ENCODE assay signal across 8 cellular contexts in genomic region chr11:13680501-13681264, GRCh38. TPM values are rescaled to one million over a fixed set of nuclear protein-coding genes. Genes with fewer than 3 reads are reported as not detected.
A peak's percentile ranks its signal among the peaks of the same experiment; 100 is the strongest.
DNase-seq lines count a peak whose midpoint lies in the region; ATAC-seq and TF ChIP-seq lines count a peak whose summit lies in the region.

No MANE protein-coding gene starts in this region.

- H3K27me3 ChIP-seq in right atrium auricular region, result no peaks in the 10 kb centered on the region

- H3K9me3 ChIP-seq in right atrium auricular region, result no peaks in the 10 kb centered on the region

- intact Hi-C loops in Right ventricle myocardium superior (cut with DNase I) (no loop called here), posterior vena cava (cut with DNase I) (no loop called here)

- H3K36me3 ChIP-seq in right atrium auricular region, result no peaks in the 10 kb centered on the region

- H3K4me1 Mint-ChIP-seq in activated naive CD4-positive, alpha-beta T cell treated with anti-CD3 and anti-CD28 coated beads, Interleukin-2, amount 10 ng/mL, durations not matched to agents 7 days and 5 days, result peaks cover 6% of the 10 kb centered on the region

- ATAC-seq in Right ventricle myocardium superior (ENCODE audit: poor library complexity), result peak; percentile 64
- ATAC-seq in HG03097 (IDR thresholded peaks at IDR 0.05; ENCODE audit: low FRiP score, unreplicated experiment), result peak; percentile 63

- H3K4me3 Mint-ChIP-seq in activated naive CD4-positive, alpha-beta T cell treated with anti-CD3 and anti-CD28 coated beads, Interleukin-2, amount 10 ng/mL, durations not matched to agents 7 days and 5 days, result no peak overlapping the region

- CTCF ChIA-PET in activated naive CD4-positive, alpha-beta T cell treated with anti-CD3 and anti-CD28 coated beads, Interleukin-2, amount 10 ng/mL, durations not matched to agents 7 days and 5 days (lab: Charles Lee), result interaction anchor here (0.8 kb wide), 1 partner anchor 13 kb away, joined by 3 read pairs; no protein-coding TSS in a partner anchor

- DNase-seq in Right ventricle myocardium superior (no peak), right atrium auricular region (ENCODE audit: low spot score) (no peak), substantia nigra (lab: John Stamatoyannopoulos, UW) (peak in 5 of 49 donors; percentile 3 to 22 (median 6)), posterior vena cava (ENCODE audit: low spot score) (no peak), NCI-H524 (lab: John Stamatoyannopoulos, UW) (no peak)
- no peak for DNase-seq in activated naive CD4-positive, alpha-beta T cell treated with anti-CD3 and anti-CD28 coated beads, Interleukin-2, amount 10 ng/mL, durations not matched to agents 7 days and 5 days

- no peak for TF ChIP-seq CTCF in right atrium auricular region (IDR thresholded peaks at IDR 0.05)

- H3K36me3 Mint-ChIP-seq in activated naive CD4-positive, alpha-beta T cell treated with anti-CD3 and anti-CD28 coated beads, Interleukin-2, amount 10 ng/mL, durations not matched to agents 7 days and 5 days, result peaks cover 11% of the 10 kb centered on the region

- no peak overlapping the region for H3K4me3 ChIP-seq in right atrium auricular region

- H3K9me3 Mint-ChIP-seq in activated naive CD4-positive, alpha-beta T cell treated with anti-CD3 and anti-CD28 coated beads, Interleukin-2, amount 10 ng/mL, durations not matched to agents 7 days and 5 days, result no peaks in the 10 kb centered on the region

- peaks cover 0 to 34% of the 10 kb centered on the region in 2 donors for H3K4me1 ChIP-seq in right atrium auricular region

- H3K27ac ChIP-seq in right atrium auricular region (no peak overlapping the region), angular gyrus (ENCODE audit: low read depth, low read length) (peak overlapping the region; percentile 69), substantia nigra (ENCODE audit: low read depth, low read length, poor library complexity, severe bottlenecking) (peak overlapping the region; percentile 64)

- no peaks in the 10 kb centered on the region for H3K27me3 Mint-ChIP-seq in activated naive CD4-positive, alpha-beta T cell treated with anti-CD3 and anti-CD28 coated beads, Interleukin-2, amount 10 ng/mL, durations not matched to agents 7 days and 5 days

- no peak overlapping the region for H3K27ac Mint-ChIP-seq in activated naive CD4-positive, alpha-beta T cell treated with anti-CD3 and anti-CD28 coated beads, Interleukin-2, amount 10 ng/mL, durations not matched to agents 7 days and 5 days

RNA-seq across cellular contexts. Expression of gene FAR1, which starts 12.2 kb away (rescaled TPM):
- total RNA-seq in Right ventricle myocardium superior, result 35.3 TPM
- 10 to 100 TPM; 16.7 to 22.7 TPM for total RNA-seq in right atrium auricular region
- total RNA-seq in posterior vena cava, result 10 to 100 TPM; 50.9 to 51.5 TPM

Comparison
In these comparisons a context has a peak if more than half of its experiments do, and no peak if none do; other contexts are left out.
1. H3K27ac ChIP-seq: peak in angular gyrus (single experiment) and substantia nigra (single experiment); none in right atrium auricular region (0 of 2).